26 cellular contexts compared by ENCODE assay signal in the genomic region with DNA sequence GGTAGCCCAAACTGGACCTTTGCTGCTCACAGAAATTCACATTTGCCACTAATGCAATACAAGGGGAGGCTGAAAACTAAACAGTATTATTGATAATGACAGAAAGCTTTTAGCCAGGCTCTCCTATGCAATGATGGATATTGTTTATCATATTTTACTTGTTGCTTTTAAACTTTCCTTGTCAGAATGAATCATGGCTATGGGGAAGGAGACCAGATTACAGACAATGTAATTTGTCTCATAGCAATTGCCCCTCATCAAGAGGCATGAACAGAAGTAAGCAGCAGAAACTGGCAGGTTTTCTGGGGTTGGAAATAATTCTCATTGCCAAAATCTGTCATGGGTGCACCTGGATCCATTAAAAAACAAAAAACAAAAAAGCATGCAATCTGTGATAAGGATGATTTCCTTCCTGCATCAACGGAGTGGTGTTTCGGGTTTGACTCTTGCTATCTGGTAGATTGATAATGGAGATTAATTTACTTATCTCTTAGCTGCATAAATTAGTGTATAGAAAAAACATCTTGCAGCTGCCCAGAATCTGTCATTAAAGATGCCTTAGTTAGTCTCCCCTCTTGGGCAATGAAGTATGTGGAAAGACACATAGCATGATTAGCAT.
"Had no signal": no experiment of that assay in that cellular context is flagged by ENCODE, and none has a peak within 500 bp of the region (broad histone marks: within the 10 kb centered on the region; RNA-seq: fewer than 3 reads in every experiment).

No MANE protein-coding gene starts in this region.

- H3K4me3 ChIP-seq: coronary artery, esophagus squamous epithelium, heart right ventricle, lower lobe of right lung, prostate gland, right atrium auricular region, stomach, thyroid gland had no signal

- DNase-seq: dermis blood vessel endothelial cell; effector memory CD4-positive, alpha-beta T cell; esophagus squamous epithelium; foreskin melanocyte; glutamatergic neuron; heart right ventricle; hypothalamus; immature natural killer cell; islet precursor cell; kidney glomerular epithelial cell; left colon; left ventricle myocardium superior; lower lobe of right lung; naive thymus-derived CD8-positive, alpha-beta T cell; nephron progenitor cell; nucleus accumbens; stimulated activated CD4-positive, alpha-beta T cell treated with anti-CD3 and anti-CD28 coated beads, Interleukin-2, amount 100 ng/mL, for 24 hours; stimulated activated CD4-positive, alpha-beta T cell treated with anti-CD3 and anti-CD28 coated beads, Interleukin-4, amount 100 ng/mL, for 24 hours; stimulated activated naive CD4-positive, alpha-beta T cell treated with Interleukin-2 at 50 U/mL for 16 hours; stomach; thyroid gland; trophoblast cell had no signal

- H3K9me3 ChIP-seq: heart right ventricle, lower lobe of right lung, prostate gland, right atrium auricular region, stomach, thyroid gland had no signal

- H3K27ac ChIP-seq: coronary artery, esophagus squamous epithelium, heart right ventricle, lower lobe of right lung, prostate gland, right atrium auricular region, stomach, thyroid gland had no signal

- FAIRE-seq: endothelial cell of umbilical vein had no signal

- H3K27me3 ChIP-seq: esophagus squamous epithelium, heart right ventricle, right atrium auricular region, stomach, thyroid gland had no signal

- H3K36me3 ChIP-seq: esophagus squamous epithelium, heart right ventricle, lower lobe of right lung, prostate gland, right atrium auricular region, stomach, thyroid gland had no signal

- H3K4me1 ChIP-seq: esophagus squamous epithelium, heart right ventricle, lower lobe of right lung, prostate gland, right atrium auricular region, stomach, thyroid gland had no signal
